7 cellular contexts compared by ENCODE assay signal in the genomic region with DNA sequence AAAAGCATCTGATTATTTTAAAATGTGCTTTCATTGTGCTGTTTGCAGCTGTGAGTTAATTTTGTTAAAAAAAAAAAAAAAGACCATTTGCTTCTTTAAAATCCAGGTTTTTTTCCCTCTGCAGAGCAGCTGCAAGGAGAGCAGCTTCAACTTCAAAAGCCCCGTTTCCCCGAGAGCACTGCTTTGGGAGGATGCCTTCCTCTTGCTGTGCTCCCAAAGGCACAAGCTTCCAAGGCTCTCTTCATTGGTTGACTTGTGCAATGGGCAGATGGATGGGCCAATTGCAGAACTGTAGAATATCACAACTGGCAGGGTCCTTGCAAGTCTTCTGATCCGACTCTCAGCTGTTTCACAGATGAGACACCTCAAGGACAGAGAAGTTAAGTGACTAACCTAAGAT.
"Had no signal": no experiment of that assay in that cellular context is flagged by ENCODE, and none has a peak within 500 bp of the region (broad histone marks: within the 10 kb centered on the region; RNA-seq: fewer than 3 reads in every experiment).

No MANE protein-coding gene starts in this region.

- ATAC-seq: HCT116, K562 had no signal

- H3K9me3 ChIP-seq: HAP-1 had no signal

- H3K36me3 ChIP-seq: HAP-1 had no signal

- DNase-seq: GOT3, H7, HFFc6, IMR-90 had no signal

- H3K4me3 ChIP-seq: HAP-1, K562 had no signal
